In genomic region chr7:41187322-41187721, GRCh38 we compare ENCODE assay signal across 30 cellular contexts.
DNase-seq lines count a peak whose midpoint lies in the region; ATAC-seq and TF ChIP-seq lines count a peak whose summit lies in the region.
"Had no signal": no experiment of that assay in that cellular context is flagged by ENCODE, and none has a peak within 500 bp of the region (broad histone marks: within the 10 kb centered on the region; RNA-seq: fewer than 3 reads in every experiment).

No MANE protein-coding gene starts in this region.

- H2AFZ ChIP-seq in PC-3 (ENCODE audit: low read length) (no peak overlapping the region), osteoblast (ENCODE audit: low read length) (no peak overlapping the region)

- H3F3A ChIP-seq in PC-3 (ENCODE audit: low read length, unreplicated experiment) = no peaks in the 10 kb centered on the region

- H3K4me1 ChIP-seq in PC-3 (ENCODE audit: insufficient read depth, low read length) = peaks cover 83% of the 10 kb centered on the region
- H3K4me1 ChIP-seq in osteoblast (ENCODE audit: insufficient read depth, low read length) = peaks cover 24% of the 10 kb centered on the region
- H3K4me1 ChIP-seq: stomach had no signal

- intact Hi-C loops in Calu3 (cut with micrococcal nuclease; ENCODE audit: unreplicated experiment) (loop anchor here (5.0 kb wide), 1 partner anchor 515 kb away; the partner anchor contains the start of gene INHBA), PC-3 (cut with micrococcal nuclease) (loop anchor here (10.0 kb wide), 1 partner anchor 217 kb away; no protein-coding TSS in a partner anchor)

- CTCF ChIA-PET in Calu3 (lab: Charles Lee) = interaction anchor here (1.0 kb wide), 1 partner anchor 11 kb away, joined by 3 read pairs; no protein-coding TSS in a partner anchor
- CTCF ChIA-PET in PC-3 (lab: Charles Lee) = interaction anchor here (0.6 kb wide), 1 partner anchor 520 kb away, joined by 3 read pairs; no protein-coding TSS in a partner anchor

- H3K9me2 ChIP-seq in PC-3 (replicated peaks; ENCODE audit: low read length) = no peaks in the 10 kb centered on the region

- H3K4me3 ChIP-seq in PC-3 (ENCODE audit: low read length) = no peak overlapping the region
- no peak overlapping the region for H3K4me3 ChIP-seq in osteoblast (ENCODE audit: insufficient read depth, low read length)
- H3K4me3 ChIP-seq: mucosa of descending colon, SJCRH30, skin epidermis, stomach, thyroid gland had no signal

- H3K4me1 Mint-ChIP-seq in Calu3 (ENCODE audit: low read depth, unreplicated experiment) (peaks cover 60% of the 10 kb centered on the region), chondrocyte (ENCODE audit: low read depth) (peaks cover 54% of the 10 kb centered on the region), glutamatergic neuron (ENCODE audit: low read depth, unreplicated experiment) (no peaks in the 10 kb centered on the region)
- H3K4me1 Mint-ChIP-seq: activated naive CD8-positive, alpha-beta T cell treated with anti-CD3 and anti-CD28 coated beads for 36 hours had no signal

- H3K9me3 Mint-ChIP-seq in Calu3 (ENCODE audit: low read depth, unreplicated experiment) (peaks cover 3% of the 10 kb centered on the region), chondrocyte (ENCODE audit: low read depth) (peaks cover 7% of the 10 kb centered on the region), glutamatergic neuron (ENCODE audit: unreplicated experiment) (peaks cover 2% of the 10 kb centered on the region)

- DNase-seq in Calu3 (no peak), PC-3 (peak; percentile 94), chondrocyte (ENCODE audit: low spot score) (no peak), osteoblast (ENCODE audit: insufficient read length, low spot score, missing footprints) (peak; percentile 1), glutamatergic neuron (no peak), NCI-H2029 (lab: John Stamatoyannopoulos, UW) (no peak)
- DNase-seq in activated CD4-positive, alpha-beta T cell treated with anti-CD3 and anti-CD28 coated beads, Interleukin-2, amount 50 U/mL, for 48 hours = no peak
- DNase-seq in activated CD4-positive, CD25-positive, alpha-beta regulatory T cell treated with anti-CD3 and anti-CD28 coated beads, Interleukin-2, amount 50 U/mL, for 72 hours = no peak
- DNase-seq: activated effector memory CD4-positive, alpha-beta T cell treated with Interleukin-2 at 50 U/mL for 16 hours; activated naive CD8-positive, alpha-beta T cell treated with anti-CD3 and anti-CD28 coated beads for 36 hours; activated T-cell treated with anti-CD3 and anti-CD28 coated beads for 4 hours; aorta; caudate nucleus; DMS53; GDM1; HCEC 1CT; Karpas-422; mucosa of descending colon; NCI-H2171; NCI-H524 treated with DMSO at 0.1 percent for 48 hours; NK-92 treated with Interleukin-12 subunit alpha and Interleukin-12 subunit beta, amount 100 ng/mL, for 24 hours; SJCRH30; stimulated activated CD4-positive, alpha-beta T cell treated with anti-CD3 and anti-CD28 coated beads, Interleukin-1b, Interleukin-23, amount 100 ng/mL, for 48 hours; stimulated activated CD8-positive, alpha-beta memory T cell treated with anti-CD3 and anti-CD28 coated beads, Interleukin-4, amount 100 ng/mL, for 48 hours; stomach; T-helper 2 cell; thyroid gland had no signal

- no peaks in the 10 kb centered on the region for H3K9me3 ChIP-seq in PC-3 (ENCODE audit: low read length)
- no peaks in the 10 kb centered on the region for H3K9me3 ChIP-seq in osteoblast (ENCODE audit: low read depth, low read length)
- H3K9me3 ChIP-seq: mucosa of descending colon, SJCRH30, stomach, thyroid gland had no signal

- H3K4me3 Mint-ChIP-seq in Calu3 (ENCODE audit: low read depth, unreplicated experiment) = no peak overlapping the region
- H3K4me3 Mint-ChIP-seq in chondrocyte (ENCODE audit: unreplicated experiment) = no peak overlapping the region
- H3K4me3 Mint-ChIP-seq in glutamatergic neuron (ENCODE audit: unreplicated experiment) = no peak overlapping the region
- H3K4me3 Mint-ChIP-seq: activated naive CD8-positive, alpha-beta T cell treated with anti-CD3 and anti-CD28 coated beads for 36 hours; natural killer cell treated with Interleukin-12 subunit alpha and Interleukin-12 subunit beta and Interleukin-15 and Interleukin-18, amount 100 ng/mL, for 72 hours had no signal

- H3K79me2 ChIP-seq in PC-3 (ENCODE audit: low read length) (no peaks in the 10 kb centered on the region), osteoblast (ENCODE audit: insufficient read depth, low read length) (no peaks in the 10 kb centered on the region)

- H3K27ac ChIP-seq in PC-3 (ENCODE audit: low read length) (peak overlapping the region; percentile 99), osteoblast (ENCODE audit: low read depth, low read length) (no peak overlapping the region)
- H3K27ac ChIP-seq: SJCRH30, skin epidermis, stomach, thyroid gland had no signal

- no peaks in the 10 kb centered on the region for H3K27me3 Mint-ChIP-seq in Calu3 (ENCODE audit: unreplicated experiment)
- no peaks in the 10 kb centered on the region for H3K27me3 Mint-ChIP-seq in chondrocyte (ENCODE audit: low read depth)
- H3K27me3 Mint-ChIP-seq in glutamatergic neuron (ENCODE audit: unreplicated experiment) = no peaks in the 10 kb centered on the region
- H3K27me3 Mint-ChIP-seq: natural killer cell treated with Interleukin-12 subunit alpha and Interleukin-12 subunit beta and Interleukin-15 and Interleukin-18, amount 100 ng/mL, for 72 hours had no signal

- H3K36me3 Mint-ChIP-seq in Calu3 (ENCODE audit: insufficient read depth, unreplicated experiment) (peaks cover 33% of the 10 kb centered on the region), chondrocyte (ENCODE audit: low read depth) (no peaks in the 10 kb centered on the region), glutamatergic neuron (ENCODE audit: unreplicated experiment) (no peaks in the 10 kb centered on the region)
- H3K36me3 Mint-ChIP-seq: activated naive CD8-positive, alpha-beta T cell treated with anti-CD3 and anti-CD28 coated beads for 36 hours; natural killer cell treated with Interleukin-12 subunit alpha and Interleukin-12 subunit beta and Interleukin-15 and Interleukin-18, amount 100 ng/mL, for 72 hours had no signal

- H3K27me3 ChIP-seq in PC-3 (ENCODE audit: low read length) = no peaks in the 10 kb centered on the region
- no peaks in the 10 kb centered on the region for H3K27me3 ChIP-seq in osteoblast (ENCODE audit: insufficient read depth, low read length)
- H3K27me3 ChIP-seq: SJCRH30, stomach, thyroid gland had no signal

- TF ChIP-seq CTCF in Calu3 (IDR thresholded peaks at IDR 0.05; ENCODE audit: unreplicated experiment) (no peak), PC-3 (conservative IDR thresholded peaks at IDR 0.05; ENCODE audit: low read depth, low read length) (no peak), chondrocyte (IDR thresholded peaks at IDR 0.05) (no peak), osteoblast (IDR thresholded peaks at IDR 0.05; ENCODE audit: extremely low read depth, low read depth, low read length) (no peak), glutamatergic neuron (IDR thresholded peaks at IDR 0.05; ENCODE audit: partially characterized antibody, unreplicated experiment) (no peak)

- peak; percentile 42 for ATAC-seq in PC-3
- ATAC-seq: mucosa of descending colon; natural killer cell treated with Interleukin-12 subunit alpha and Interleukin-12 subunit beta and Interleukin-15 and Interleukin-18, amount 100 ng/mL, for 72 hours; Panc1 had no signal

- H3K9ac ChIP-seq in PC-3 (ENCODE audit: low read length) = peak overlapping the region; percentile 93

- H3K36me3 ChIP-seq in PC-3 (ENCODE audit: low read depth, low read length) (no peaks in the 10 kb centered on the region), osteoblast (ENCODE audit: insufficient read depth, low read length) (no peaks in the 10 kb centered on the region)
- H3K36me3 ChIP-seq: SJCRH30, stomach, thyroid gland had no signal

- BruUV-seq in Calu3 (replicated peaks; lab: Mats Ljungman, UMichigan) (no TSS peak), PC-3 (replicated peaks; lab: Mats Ljungman, UMichigan) (no TSS peak)

- POLR2A ChIA-PET in PC-3 (lab: Charles Lee; ENCODE audit: unreplicated experiment) = interaction anchor here (0.7 kb wide), 1 partner anchor 311 kb away, joined by 10 read pairs; no protein-coding TSS in a partner anchor

- H3K4me2 ChIP-seq in PC-3 (ENCODE audit: low read length) (peak overlapping the region; percentile 52), osteoblast (ENCODE audit: insufficient read depth, low read length) (no peak overlapping the region)

- no peaks in the 10 kb centered on the region for H4K20me1 ChIP-seq in PC-3 (ENCODE audit: low read length)
- no peaks in the 10 kb centered on the region for H4K20me1 ChIP-seq in osteoblast (ENCODE audit: insufficient read depth, low read length)

- H3K27ac Mint-ChIP-seq in Calu3 (ENCODE audit: unreplicated experiment) (peak overlapping the region; percentile 74), chondrocyte (ENCODE audit: unreplicated experiment) (peak overlapping the region; percentile 87), glutamatergic neuron (ENCODE audit: unreplicated experiment) (no peak overlapping the region)
- H3K27ac Mint-ChIP-seq: activated naive CD8-positive, alpha-beta T cell treated with anti-CD3 and anti-CD28 coated beads for 36 hours; natural killer cell treated with Interleukin-12 subunit alpha and Interleukin-12 subunit beta and Interleukin-15 and Interleukin-18, amount 100 ng/mL, for 72 hours had no signal

Comparison
In these comparisons a context has a peak if more than half of its experiments do, and no peak if none do; other contexts are left out.
1. DNase-seq: peak in PC-3 (single experiment) and osteoblast (single experiment); none in Calu3 (single experiment), chondrocyte (single experiment), activated CD4-positive, alpha-beta T cell treated with anti-CD3 and anti-CD28 coated beads, Interleukin-2, amount 50 U/mL, for 48 hours (0 of 2), glutamatergic neuron (single experiment), activated CD4-positive, CD25-positive, alpha-beta regulatory T cell treated with anti-CD3 and anti-CD28 coated beads, Interleukin-2, amount 50 U/mL, for 72 hours (single experiment) and NCI-H2029 (single experiment).